19 cellular contexts compared by ENCODE assay signal in the genomic region with DNA sequence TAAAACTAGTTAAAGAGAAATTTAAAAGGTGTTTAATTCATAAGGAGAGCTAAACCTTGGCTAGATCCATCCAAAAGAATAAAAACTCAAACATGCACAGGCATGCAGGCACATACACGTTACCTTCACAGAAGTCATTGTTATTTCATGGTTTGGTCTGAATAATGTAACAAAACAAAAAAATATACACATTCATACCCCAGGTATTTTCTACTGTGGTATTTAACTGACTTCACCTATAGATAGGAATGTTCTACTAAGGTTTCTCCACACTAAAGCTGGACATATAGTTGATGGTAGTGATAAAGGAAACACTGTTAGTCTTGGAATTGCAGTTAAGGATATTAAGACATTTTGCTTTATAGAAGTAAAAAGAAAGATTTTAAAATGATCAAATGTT.
A peak's percentile ranks its signal among the peaks of the same experiment; 100 is the strongest.
DNase-seq lines count a peak whose midpoint lies in the region; ATAC-seq, FAIRE-seq and TF ChIP-seq lines count a peak whose summit lies in the region.
"Had no signal": no experiment of that assay in that cellular context is flagged by ENCODE, and none has a peak within 500 bp of the region (broad histone marks: within the 10 kb centered on the region; RNA-seq: fewer than 3 reads in every experiment).

No MANE protein-coding gene starts in this region.

- no peak for FAIRE-seq in bronchial epithelial cell (lab: Jason Lieb, UNC)
- FAIRE-seq: GM12891, GM18507, H54 had no signal

- no peaks in the 10 kb centered on the region for H3F3A ChIP-seq in OCI-LY1 (ENCODE audit: insufficient read depth, low read length)

- no peaks in the 10 kb centered on the region for H3K9me3 ChIP-seq in OCI-LY1 (ENCODE audit: low read length)

- H3K4me1 ChIP-seq in OCI-LY1 (ENCODE audit: insufficient read depth, low read length, severe bottlenecking), result peaks cover 3% of the 10 kb centered on the region
- H3K4me1 ChIP-seq in foreskin keratinocyte, result peaks cover 11% of the 10 kb centered on the region
- H3K4me1 ChIP-seq: HAP-1 had no signal

- H2AFZ ChIP-seq in OCI-LY1 (ENCODE audit: low read length), result peak overlapping the region; percentile 85; the same call in 1 of the 2 replicates

- DNase-seq in bronchial epithelial cell (ENCODE audit: low read depth) (peak; percentile 37), foreskin keratinocyte (peak; percentile 84 to 91), NCI-H1436 treated with DMSO at 0.1 percent for 48 hours (lab: John Stamatoyannopoulos, UW) (no peak), HUDEP-2 (lab: John Stamatoyannopoulos, UW; ENCODE audit: unreplicated experiment in 76 of 76) (no peak)
- no peak for DNase-seq in stimulated activated naive CD4-positive, alpha-beta T cell (lab: John Stamatoyannopoulos, UW)
- DNase-seq: C1 segment of cervical spinal cord; Calu3; CD4-positive, alpha-beta memory T cell; COR-L47; DMS53; DMS79 treated with DMSO at 0.1 percent for 48 hours; GF-D8; GOT3; HFFc6 had no signal

- peak; percentile 96 for ATAC-seq in foreskin keratinocyte

- H3K4me3 ChIP-seq in OCI-LY1 (ENCODE audit: low read depth, low read length, poor library complexity, severe bottlenecking) (no peak overlapping the region), bronchial epithelial cell (ENCODE audit: low read depth, low read length) (no peak overlapping the region)
- H3K4me3 ChIP-seq: HAP-1 had no signal

- H3K27ac ChIP-seq in OCI-LY1 (ENCODE audit: low read depth, low read length, poor library complexity, severe bottlenecking), result no peak overlapping the region
- H3K27ac ChIP-seq in foreskin keratinocyte, result no peak overlapping the region

- H4K20me1 ChIP-seq in OCI-LY1 (ENCODE audit: insufficient read depth, low read length), result no peaks in the 10 kb centered on the region

- H3K9me2 ChIP-seq in OCI-LY1 (ENCODE audit: low read depth, low read length), result no peaks in the 10 kb centered on the region; the same call in 1 of the 2 replicates

- no peak overlapping the region for H3K9ac ChIP-seq in OCI-LY1 (ENCODE audit: low read length)

- H3K4me2 ChIP-seq in OCI-LY1 (ENCODE audit: low read length), result no peak overlapping the region

- H3K36me3 ChIP-seq in OCI-LY1 (ENCODE audit: insufficient read depth, low read length) (no peaks in the 10 kb centered on the region), bronchial epithelial cell (ENCODE audit: control insufficient read depth, insufficient read depth, low read length) (no peaks in the 10 kb centered on the region)

- TF ChIP-seq CTCF in OCI-LY1 (IDR thresholded peaks at IDR 0.05; ENCODE audit: low read length) (no peak), bronchial epithelial cell (IDR thresholded peaks at IDR 0.05; ENCODE audit: insufficient read depth, low read length, severe bottlenecking) (no peak), foreskin keratinocyte (conservative IDR thresholded peaks at IDR 0.05) (peak; percentile 34)

- no peaks in the 10 kb centered on the region for H3K27me3 ChIP-seq in OCI-LY1 (ENCODE audit: insufficient read depth, low read length)
- no peaks in the 10 kb centered on the region for H3K27me3 ChIP-seq in bronchial epithelial cell (ENCODE audit: control insufficient read depth, insufficient read depth, low read length)
- no peaks in the 10 kb centered on the region for H3K27me3 ChIP-seq in foreskin keratinocyte

- no peaks in the 10 kb centered on the region for H3K79me2 ChIP-seq in OCI-LY1 (ENCODE audit: insufficient read depth, low read length)

Comparison
In these comparisons a context has a peak if more than half of its experiments do, and no peak if none do; other contexts are left out.
1. DNase-seq: peak in bronchial epithelial cell (single experiment) and foreskin keratinocyte (2 of 2); none in stimulated activated naive CD4-positive, alpha-beta T cell (0 of 6), NCI-H1436 treated with DMSO at 0.1 percent for 48 hours (single experiment) and HUDEP-2 (0 of 76).